ENCODE assay signal across 8 cellular contexts in the genomic region with DNA sequence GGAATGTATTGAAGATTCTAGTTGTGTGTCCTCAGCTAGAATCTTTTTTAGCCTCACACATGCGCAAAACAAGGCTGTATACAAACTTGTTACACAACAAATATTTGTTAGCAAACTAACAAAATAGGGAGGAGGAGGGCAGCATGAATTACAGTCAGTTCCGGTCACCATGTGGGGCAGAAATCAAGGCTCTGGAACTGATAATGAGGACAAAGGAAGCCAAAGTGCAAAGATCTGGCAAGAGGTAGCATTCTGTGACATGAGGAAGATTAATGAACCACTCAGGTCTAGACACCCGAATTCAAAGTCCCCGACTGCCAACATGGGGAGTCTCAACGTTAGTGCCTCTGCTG. TPM values are rescaled to one million over a fixed set of nuclear protein-coding genes. Genes with fewer than 3 reads are reported as not detected.
A peak's percentile ranks its signal among the peaks of the same experiment; 100 is the strongest.
DNase-seq lines count a peak whose midpoint lies in the region; ATAC-seq and TF ChIP-seq lines count a peak whose summit lies in the region.

No MANE protein-coding gene starts in this region.

- peaks cover 61% of the 10 kb centered on the region for H3K4me1 Mint-ChIP-seq in activated naive CD4-positive, alpha-beta T cell treated with anti-CD3 and anti-CD28 coated beads for 36 hours (ENCODE audit: low read depth)
- peaks cover 45% of the 10 kb centered on the region for H3K4me1 Mint-ChIP-seq in memory B cell

- H3K9me3 Mint-ChIP-seq in activated naive CD4-positive, alpha-beta T cell treated with anti-CD3 and anti-CD28 coated beads for 36 hours: no peaks in the 10 kb centered on the region
- no peaks in the 10 kb centered on the region for H3K9me3 Mint-ChIP-seq in memory B cell

- peak overlapping the region; percentile 92 for H3K4me3 Mint-ChIP-seq in activated naive CD4-positive, alpha-beta T cell treated with anti-CD3 and anti-CD28 coated beads for 36 hours
- H3K4me3 Mint-ChIP-seq in memory B cell: peak overlapping the region; percentile 98

- no peak for TF ChIP-seq CTCF in upper lobe of left lung (IDR thresholded peaks at IDR 0.05)

- CTCF ChIA-PET in activated naive CD4-positive, alpha-beta T cell treated with anti-CD3 and anti-CD28 coated beads for 36 hours (lab: Charles Lee): interaction anchor here (1.5 to 1.7 kb wide), 2 partner anchors 14 to 22 kb away, joined by 4 to 5 read pairs; no protein-coding TSS in a partner anchor

- H3K27ac Mint-ChIP-seq in activated naive CD4-positive, alpha-beta T cell treated with anti-CD3 and anti-CD28 coated beads for 36 hours: peak overlapping the region; percentile 92
- no peak overlapping the region for H3K27ac Mint-ChIP-seq in memory B cell

- peak overlapping the region; percentile 89 for H3K4me3 ChIP-seq in adipocyte (ENCODE audit: low read length)
- peak overlapping the region in 3 of 4 donors; percentile 59 to 86 (median 69) for H3K4me3 ChIP-seq in upper lobe of left lung

- TF ChIP-seq EP300 in upper lobe of left lung (IDR thresholded peaks at IDR 0.05): no peak

- intact Hi-C loops in activated naive CD4-positive, alpha-beta T cell treated with anti-CD3 and anti-CD28 coated beads for 36 hours (cut with micrococcal nuclease): loop anchor here (1.0 to 10.0 kb wide), 3 partner anchors 41 to 549 kb away; a partner anchor contains a TSS

- peak overlapping the region; percentile 95 to 98 (median 96) for H3K27ac ChIP-seq in upper lobe of left lung

- WGBS in upper lobe of left lung, 2 donors: 37 to 43% methylated on average over 5 of the region's 5 CpGs

- no peak for TF ChIP-seq POLR2A in upper lobe of left lung (IDR thresholded peaks at IDR 0.05)

- no peaks in the 10 kb centered on the region for H3K27me3 Mint-ChIP-seq in activated naive CD4-positive, alpha-beta T cell treated with anti-CD3 and anti-CD28 coated beads for 36 hours (ENCODE audit: low read depth)
- no peaks in the 10 kb centered on the region for H3K27me3 Mint-ChIP-seq in memory B cell

- peak; percentile 35 for DNase-seq in activated naive CD4-positive, alpha-beta T cell treated with anti-CD3 and anti-CD28 coated beads for 36 hours
- no peak for DNase-seq in activated naive CD4-positive, alpha-beta T cell treated with Interleukin-2 at 50 U/mL for 16 hours
- DNase-seq in adipocyte (ENCODE audit: low read depth) (no peak), memory B cell (ENCODE audit: low spot score in 2 of 2) (no peak), upper lobe of left lung (no peak), GM19238 (ENCODE audit: insufficient read length, low spot score) (no peak)
- DNase-seq in stimulated activated CD4-positive, alpha-beta T cell treated with anti-CD3 and anti-CD28 coated beads, Interleukin-4, amount 100 ng/mL, for 4 hours: no peak

- H3K36me3 ChIP-seq in adipocyte (ENCODE audit: control insufficient read depth, insufficient read depth, low read length, severe bottlenecking): peaks cover 42% of the 10 kb centered on the region
- peaks cover 22 to 43% (median 39%) of the 10 kb centered on the region in 4 donors for H3K36me3 ChIP-seq in upper lobe of left lung

- no peaks in the 10 kb centered on the region for H3K9me3 ChIP-seq in adipocyte (ENCODE audit: control insufficient read depth, low read length)
- H3K9me3 ChIP-seq in upper lobe of left lung: no peaks in the 10 kb centered on the region

- peaks cover 33% of the 10 kb centered on the region for H3K36me3 Mint-ChIP-seq in activated naive CD4-positive, alpha-beta T cell treated with anti-CD3 and anti-CD28 coated beads for 36 hours (ENCODE audit: low read depth)
- H3K36me3 Mint-ChIP-seq in memory B cell: peaks cover 25% of the 10 kb centered on the region

- H3K27me3 ChIP-seq in adipocyte (replicated peaks; ENCODE audit: control insufficient read depth, insufficient read depth, low read length) (no peaks in the 10 kb centered on the region), upper lobe of left lung (no peaks in the 10 kb centered on the region)

- ATAC-seq in memory B cell (ENCODE audit: low read depth) (no peak), upper lobe of left lung (ENCODE audit: low FRiP score in 2 of 2) (no peak), HG03565 (IDR thresholded peaks at IDR 0.05; ENCODE audit: unreplicated experiment) (no peak)

- H3K4me1 ChIP-seq in adipocyte (ENCODE audit: control insufficient read depth, insufficient read depth, low read length) (peaks cover 18% of the 10 kb centered on the region), upper lobe of left lung (peaks cover 45 to 57% (median 50%) of the 10 kb centered on the region in 4 donors)

- peak overlapping the region; percentile 97 for H3K9ac ChIP-seq in adipocyte (ENCODE audit: low read length)

RNA-seq across cellular contexts. Expression of a gene that starts 1.9 kb away (rescaled TPM):
- total RNA-seq in activated naive CD4-positive, alpha-beta T cell treated with anti-CD3 and anti-CD28 coated beads for 36 hours: 100 to 1,000 TPM; 120 to 121 TPM
- total RNA-seq in upper lobe of left lung: 100 to 1,000 TPM; 191 to 436 (median 275) TPM

RNA-seq across cellular contexts. Expression of a gene that starts 40.1 kb away (rescaled TPM):
- 1 to 10 TPM; 5.9 to 8.0 TPM for total RNA-seq in activated naive CD4-positive, alpha-beta T cell treated with anti-CD3 and anti-CD28 coated beads for 36 hours
- total RNA-seq in upper lobe of left lung: 10 to 100 TPM; 14.7 to 23.7 (median 20.2) TPM

RNA-seq across cellular contexts. Expression of a gene that starts 48.1 kb away (rescaled TPM):
- 100 to 1,000 TPM in 1 of 2 experiments, 10 to 100 TPM in 1; 98.9 to 107 TPM for total RNA-seq in activated naive CD4-positive, alpha-beta T cell treated with anti-CD3 and anti-CD28 coated beads for 36 hours
- total RNA-seq in upper lobe of left lung: 100 to 1,000 TPM in 2 of 6 donors, 10 to 100 TPM in 4; 57.9 to 176 (median 73.6) TPM

RNA-seq across cellular contexts. Expression of a gene that starts 53.1 kb away (rescaled TPM):
- 10 to 100 TPM; 48.9 to 54.3 TPM for total RNA-seq in activated naive CD4-positive, alpha-beta T cell treated with anti-CD3 and anti-CD28 coated beads for 36 hours
- 10 to 100 TPM; 47.1 to 84.8 (median 67.3) TPM for total RNA-seq in upper lobe of left lung
